ENCODE assay signal across 1 cellular context in genomic region chr1:204619721-204620120, GRCh38.
TF ChIP-seq lines count a peak whose summit lies in the region.

No MANE protein-coding gene starts in this region.

TF ChIP-seq in Ishikawa, 13 proteins besides CTCF, POLR2A, EP300 and RAD21 (continued from another document):
- TF ChIP-seq, protein P1, sequence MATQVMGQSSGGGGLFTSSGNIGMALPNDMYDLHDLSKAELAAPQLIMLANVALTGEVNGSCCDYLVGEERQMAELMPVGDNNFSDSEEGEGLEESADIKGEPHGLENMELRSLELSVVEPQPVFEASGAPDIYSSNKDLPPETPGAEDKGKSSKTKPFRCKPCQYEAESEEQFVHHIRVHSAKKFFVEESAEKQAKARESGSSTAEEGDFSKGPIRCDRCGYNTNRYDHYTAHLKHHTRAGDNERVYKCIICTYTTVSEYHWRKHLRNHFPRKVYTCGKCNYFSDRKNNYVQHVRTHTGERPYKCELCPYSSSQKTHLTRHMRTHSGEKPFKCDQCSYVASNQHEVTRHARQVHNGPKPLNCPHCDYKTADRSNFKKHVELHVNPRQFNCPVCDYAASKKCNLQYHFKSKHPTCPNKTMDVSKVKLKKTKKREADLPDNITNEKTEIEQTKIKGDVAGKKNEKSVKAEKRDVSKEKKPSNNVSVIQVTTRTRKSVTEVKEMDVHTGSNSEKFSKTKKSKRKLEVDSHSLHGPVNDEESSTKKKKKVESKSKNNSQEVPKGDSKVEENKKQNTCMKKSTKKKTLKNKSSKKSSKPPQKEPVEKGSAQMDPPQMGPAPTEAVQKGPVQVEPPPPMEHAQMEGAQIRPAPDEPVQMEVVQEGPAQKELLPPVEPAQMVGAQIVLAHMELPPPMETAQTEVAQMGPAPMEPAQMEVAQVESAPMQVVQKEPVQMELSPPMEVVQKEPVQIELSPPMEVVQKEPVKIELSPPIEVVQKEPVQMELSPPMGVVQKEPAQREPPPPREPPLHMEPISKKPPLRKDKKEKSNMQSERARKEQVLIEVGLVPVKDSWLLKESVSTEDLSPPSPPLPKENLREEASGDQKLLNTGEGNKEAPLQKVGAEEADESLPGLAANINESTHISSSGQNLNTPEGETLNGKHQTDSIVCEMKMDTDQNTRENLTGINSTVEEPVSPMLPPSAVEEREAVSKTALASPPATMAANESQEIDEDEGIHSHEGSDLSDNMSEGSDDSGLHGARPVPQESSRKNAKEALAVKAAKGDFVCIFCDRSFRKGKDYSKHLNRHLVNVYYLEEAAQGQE (IDR thresholded peaks at IDR 0.05; ENCODE audit: low read depth), result no peak
- TF ChIP-seq NFIC (IDR thresholded peaks at IDR 0.05) (no peak), YY1 (IDR thresholded peaks at IDR 0.05; ENCODE audit: low read depth) (no peak), USF1 (IDR thresholded peaks at IDR 0.05) (no peak), CEBPB (IDR thresholded peaks at IDR 0.05) (no peak), ZBTB7A (IDR thresholded peaks at IDR 0.05; ENCODE audit: low read depth) (no peak), TAF1 (IDR thresholded peaks at IDR 0.05; ENCODE audit: low read depth) (no peak), FOXM1 (IDR thresholded peaks at IDR 0.05; ENCODE audit: borderline replicate concordance, low read depth) (no peak)
- TF ChIP-seq, protein P2, sequence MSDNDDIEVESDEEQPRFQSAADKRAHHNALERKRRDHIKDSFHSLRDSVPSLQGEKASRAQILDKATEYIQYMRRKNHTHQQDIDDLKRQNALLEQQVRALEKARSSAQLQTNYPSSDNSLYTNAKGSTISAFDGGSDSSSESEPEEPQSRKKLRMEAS (IDR thresholded peaks at IDR 0.05), result no peak
